Comparison of ENCODE assay signal across 2 cellular contexts in the genomic region with DNA sequence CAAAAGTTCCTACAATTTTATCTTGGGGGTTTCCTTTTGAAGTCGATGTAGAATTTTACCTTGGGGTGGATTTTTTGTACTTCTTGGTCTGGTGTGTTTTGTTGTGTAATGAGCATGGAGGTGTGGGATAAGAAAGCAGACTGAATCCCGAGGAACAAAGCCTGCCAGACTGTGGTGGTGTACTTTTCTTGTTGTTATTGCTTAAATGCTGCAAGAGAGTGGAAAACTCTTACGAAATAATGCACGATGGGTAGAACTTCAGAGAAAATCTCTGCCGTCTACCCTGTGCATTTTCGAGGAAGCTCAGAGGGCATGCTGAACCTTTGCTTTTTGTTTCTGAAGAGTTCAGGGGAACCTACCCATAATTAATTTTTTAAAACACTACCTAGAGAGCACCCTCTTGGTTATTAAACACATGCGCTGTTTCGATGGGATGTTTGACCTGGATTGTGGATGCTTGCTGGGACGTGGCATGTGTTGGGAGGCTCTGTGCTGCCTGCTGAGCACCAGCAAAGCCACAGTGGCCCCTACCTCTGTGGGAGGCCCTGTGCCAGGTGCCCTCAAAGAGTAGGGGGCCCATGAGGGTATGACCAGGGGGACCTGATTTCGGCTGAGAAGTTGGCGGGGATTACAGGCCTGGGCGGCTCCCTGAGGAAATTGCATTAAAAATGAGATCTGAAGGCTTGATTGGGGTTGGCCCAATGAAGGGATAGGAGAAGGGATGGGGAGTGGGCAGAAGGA.
TF ChIP-seq lines count a peak whose summit lies in the region.

No MANE protein-coding gene starts in this region.

TF ChIP-seq in HEK293, 187 proteins besides CTCF, POLR2A, EP300 and RAD21 (continued from another document):
- no peak for TF ChIP-seq ZNF155 (tag by site-specific recombination; IDR thresholded peaks at IDR 0.05)
- no peak for TF ChIP-seq ZBTB48 (tag by site-specific recombination; IDR thresholded peaks at IDR 0.05)

TF ChIP-seq in WTC11, 78 proteins besides CTCF, POLR2A, EP300 and RAD21:
- TF ChIP-seq ZNF512 (CRISPR knock-in tag; IDR thresholded peaks at IDR 0.05; ENCODE audit: borderline replicate concordance) (no peak), ESRRA (CRISPR knock-in tag; IDR thresholded peaks at IDR 0.05; ENCODE audit: borderline replicate concordance) (no peak), ZNF121 (CRISPR knock-in tag; IDR thresholded peaks at IDR 0.05) (no peak), ATF2 (CRISPR knock-in tag; IDR thresholded peaks at IDR 0.05; ENCODE audit: borderline replicate concordance, low read depth) (no peak), NR1H2 (CRISPR knock-in tag; IDR thresholded peaks at IDR 0.05) (no peak), ZNF219 (CRISPR knock-in tag; IDR thresholded peaks at IDR 0.05; ENCODE audit: borderline replicate concordance) (no peak), SOX15 (CRISPR knock-in tag; IDR thresholded peaks at IDR 0.05) (no peak), CREB1 (CRISPR knock-in tag; IDR thresholded peaks at IDR 0.05) (no peak), TEAD4 (CRISPR knock-in tag; IDR thresholded peaks at IDR 0.05) (no peak), NFATC4 (CRISPR knock-in tag; IDR thresholded peaks at IDR 0.05) (no peak)
- TF ChIP-seq, protein P1, sequence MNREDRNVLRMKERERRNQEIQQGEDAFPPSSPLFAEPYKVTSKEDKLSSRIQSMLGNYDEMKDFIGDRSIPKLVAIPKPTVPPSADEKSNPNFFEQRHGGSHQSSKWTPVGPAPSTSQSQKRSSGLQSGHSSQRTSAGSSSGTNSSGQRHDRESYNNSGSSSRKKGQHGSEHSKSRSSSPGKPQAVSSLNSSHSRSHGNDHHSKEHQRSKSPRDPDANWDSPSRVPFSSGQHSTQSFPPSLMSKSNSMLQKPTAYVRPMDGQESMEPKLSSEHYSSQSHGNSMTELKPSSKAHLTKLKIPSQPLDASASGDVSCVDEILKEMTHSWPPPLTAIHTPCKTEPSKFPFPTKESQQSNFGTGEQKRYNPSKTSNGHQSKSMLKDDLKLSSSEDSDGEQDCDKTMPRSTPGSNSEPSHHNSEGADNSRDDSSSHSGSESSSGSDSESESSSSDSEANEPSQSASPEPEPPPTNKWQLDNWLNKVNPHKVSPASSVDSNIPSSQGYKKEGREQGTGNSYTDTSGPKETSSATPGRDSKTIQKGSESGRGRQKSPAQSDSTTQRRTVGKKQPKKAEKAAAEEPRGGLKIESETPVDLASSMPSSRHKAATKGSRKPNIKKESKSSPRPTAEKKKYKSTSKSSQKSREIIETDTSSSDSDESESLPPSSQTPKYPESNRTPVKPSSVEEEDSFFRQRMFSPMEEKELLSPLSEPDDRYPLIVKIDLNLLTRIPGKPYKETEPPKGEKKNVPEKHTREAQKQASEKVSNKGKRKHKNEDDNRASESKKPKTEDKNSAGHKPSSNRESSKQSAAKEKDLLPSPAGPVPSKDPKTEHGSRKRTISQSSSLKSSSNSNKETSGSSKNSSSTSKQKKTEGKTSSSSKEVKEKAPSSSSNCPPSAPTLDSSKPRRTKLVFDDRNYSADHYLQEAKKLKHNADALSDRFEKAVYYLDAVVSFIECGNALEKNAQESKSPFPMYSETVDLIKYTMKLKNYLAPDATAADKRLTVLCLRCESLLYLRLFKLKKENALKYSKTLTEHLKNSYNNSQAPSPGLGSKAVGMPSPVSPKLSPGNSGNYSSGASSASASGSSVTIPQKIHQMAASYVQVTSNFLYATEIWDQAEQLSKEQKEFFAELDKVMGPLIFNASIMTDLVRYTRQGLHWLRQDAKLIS (CRISPR knock-in tag; IDR thresholded peaks at IDR 0.05; ENCODE audit: borderline replicate concordance): no peak
- TF ChIP-seq, protein P2, sequence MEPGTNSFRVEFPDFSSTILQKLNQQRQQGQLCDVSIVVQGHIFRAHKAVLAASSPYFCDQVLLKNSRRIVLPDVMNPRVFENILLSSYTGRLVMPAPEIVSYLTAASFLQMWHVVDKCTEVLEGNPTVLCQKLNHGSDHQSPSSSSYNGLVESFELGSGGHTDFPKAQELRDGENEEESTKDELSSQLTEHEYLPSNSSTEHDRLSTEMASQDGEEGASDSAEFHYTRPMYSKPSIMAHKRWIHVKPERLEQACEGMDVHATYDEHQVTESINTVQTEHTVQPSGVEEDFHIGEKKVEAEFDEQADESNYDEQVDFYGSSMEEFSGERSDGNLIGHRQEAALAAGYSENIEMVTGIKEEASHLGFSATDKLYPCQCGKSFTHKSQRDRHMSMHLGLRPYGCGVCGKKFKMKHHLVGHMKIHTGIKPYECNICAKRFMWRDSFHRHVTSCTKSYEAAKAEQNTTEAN (CRISPR knock-in tag; IDR thresholded peaks at IDR 0.05): no peak
